12 cellular contexts compared by ENCODE assay signal in the genomic region with DNA sequence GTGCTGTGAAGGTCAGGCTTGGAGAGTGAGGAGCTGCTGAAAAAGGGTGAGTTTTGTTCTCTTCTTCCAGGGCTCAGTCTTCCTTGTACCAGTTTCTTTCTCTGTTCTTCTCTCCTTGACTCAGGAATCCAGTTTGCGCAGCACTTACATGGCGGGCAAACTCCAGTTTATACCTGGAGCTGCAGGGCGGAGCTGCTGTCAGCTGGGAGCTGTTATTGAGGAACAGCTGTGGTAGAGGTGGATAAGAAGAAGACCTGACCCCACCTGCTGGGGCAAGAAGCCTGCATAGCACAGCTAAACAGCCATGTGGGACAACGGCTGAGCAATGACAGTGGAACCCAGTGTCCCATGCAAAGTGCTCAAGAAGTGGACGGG. TPM values are rescaled to one million over a fixed set of nuclear protein-coding genes. Genes with fewer than 3 reads are reported as not detected.
A peak's percentile ranks its signal among the peaks of the same experiment; 100 is the strongest.
DNase-seq lines count a peak whose midpoint lies in the region; ATAC-seq, FAIRE-seq and TF ChIP-seq lines count a peak whose summit lies in the region.
"Had no signal": no experiment of that assay in that cellular context is flagged by ENCODE, and none has a peak within 500 bp of the region (broad histone marks: within the 10 kb centered on the region; RNA-seq: fewer than 3 reads in every experiment).

No MANE protein-coding gene starts in this region.

- TF ChIP-seq POLR2A in K562 (conservative IDR thresholded peaks at IDR 0.05) (no peak), testis (IDR thresholded peaks at IDR 0.05) (no peak)

- H3K4ac ChIP-seq in mesenchymal stem cell (ENCODE audit: low read depth in 1 of 2, low read length in 2 of 2): no peak overlapping the region

- H2AFZ ChIP-seq in K562 (ENCODE audit: low read depth, low read length) (no peak overlapping the region), mesenchymal stem cell (ENCODE audit: low read depth, low read length) (no peak overlapping the region)

- no peak overlapping the region for H2BK5ac ChIP-seq in mesenchymal stem cell (ENCODE audit: low read depth, low read length, poor library complexity, severe bottlenecking)

- H3K4me2 ChIP-seq in K562 (ENCODE audit: insufficient read depth, low read length) (no peak overlapping the region), mesenchymal stem cell (ENCODE audit: low read length, poor library complexity, severe bottlenecking) (no peak overlapping the region)

- H3K4me3 Mint-ChIP-seq in activated naive CD8-positive, alpha-beta T cell: no peak overlapping the region
- H3K4me3 Mint-ChIP-seq in activated naive CD8-positive, alpha-beta T cell treated with anti-CD3 and anti-CD28 coated beads, Interleukin-2, amount 50 U/mL, for 24 hours: no peak overlapping the region
- H3K4me3 Mint-ChIP-seq: activated CD4-positive, alpha-beta T cell treated with anti-CD3 and anti-CD28 coated beads, Interleukin-2, amount 10 ng/mL, durations not matched to agents 24 days and 14 days; activated T-helper 17 cell treated with anti-CD3 and anti-CD28 coated beads, Interleukin-2, amount 50 U/mL, for 72 hours had no signal

- no peak for TF ChIP-seq RAD21 in K562 (CRISPR knock-in tag; conservative IDR thresholded peaks at IDR 0.05 in 1 of 2, IDR thresholded peaks at IDR 0.05 in 1 of 2)

- no peaks in the 10 kb centered on the region for H3K27me3 ChIP-seq in K562 (ENCODE audit: control insufficient read depth in 2 of 2, insufficient read depth in 2 of 2, low read length in 2 of 2)
- no peaks in the 10 kb centered on the region for H3K27me3 ChIP-seq in mesenchymal stem cell (ENCODE audit: control insufficient read depth in 1 of 2, insufficient read depth in 1 of 2, low read length in 2 of 2)
- H3K27me3 ChIP-seq in testis: no peaks in the 10 kb centered on the region
- no peaks in the 10 kb centered on the region; the same call in 1 of the 2 replicates for H3K27me3 ChIP-seq in H7 (ENCODE audit: control insufficient read depth, insufficient read depth, low read length)

- H3K18ac ChIP-seq in mesenchymal stem cell (ENCODE audit: low read depth in 1 of 2, low read length in 2 of 2): no peak overlapping the region

- peak overlapping the region; percentile 6 for H3K27ac Mint-ChIP-seq in activated naive CD8-positive, alpha-beta T cell
- H3K27ac Mint-ChIP-seq in activated naive CD8-positive, alpha-beta T cell treated with anti-CD3 and anti-CD28 coated beads, Interleukin-2, amount 50 U/mL, for 24 hours: no peak overlapping the region
- H3K27ac Mint-ChIP-seq: activated T-helper 17 cell treated with anti-CD3 and anti-CD28 coated beads, Interleukin-2, amount 50 U/mL, for 72 hours had no signal

- no peak for ATAC-seq in activated naive CD8-positive, alpha-beta T cell treated with anti-CD3 and anti-CD28 coated beads, Interleukin-2, amount 50 U/mL, for 24 hours
- ATAC-seq in K562: peak; percentile 17; the same call in 2 of the 3 replicates
- ATAC-seq: activated T-helper 17 cell treated with anti-CD3 and anti-CD28 coated beads, Interleukin-2, amount 50 U/mL, for 72 hours had no signal

- H3K36me3 ChIP-seq in K562 (ENCODE audit: control insufficient read depth, insufficient read depth, low read length) (peaks cover 42% of the 10 kb centered on the region; the same call in 2 of the 3 replicates), mesenchymal stem cell (ENCODE audit: control insufficient read depth in 1 of 2, insufficient read depth in 2 of 2, low read depth in 1 of 2, low read length in 2 of 2) (peaks cover 0 to 2% of the 10 kb centered on the region in 2 experiments), testis (ENCODE audit: low read depth, missing control alignments) (no peaks in the 10 kb centered on the region), H7 (replicated peaks; ENCODE audit: control insufficient read depth, insufficient read depth, low read length) (0 out of 2 replicates have a peak, but pooled peaks cover 2% of the 10 kb centered on the region)

- peaks cover 13% of the 10 kb centered on the region; the same call in 1 of the 2 replicates for H4K20me1 ChIP-seq in K562 (replicated peaks; ENCODE audit: control insufficient read depth, insufficient read depth, low read length)

- CTCF ChIA-PET in K562 (lab: Yijun Ruan, JAX; ENCODE audit: low intra/inter-chr PET ratio): interaction anchor here (0.5 kb wide), 1 partner anchor 21 kb away, joined by 3 read pairs; no protein-coding TSS in a partner anchor

- TF ChIP-seq EP300 in K562 (IDR thresholded peaks at IDR 0.05; ENCODE audit: low read length): no peak

- peak overlapping the region in 1 of 2 experiments; percentile 69 for H2BK12ac ChIP-seq in mesenchymal stem cell (ENCODE audit: low read length in 2 of 2)

- no peak for DNase-seq in activated naive CD8-positive, alpha-beta T cell treated with anti-CD3 and anti-CD28 coated beads, Interleukin-2, amount 50 U/mL, for 24 hours
- DNase-seq in K562 (ENCODE audit: extremely low read depth in 1 of 4, low spot score in 3 of 4) (no peak), mesenchymal stem cell (no peak), testis (no peak), inferior parietal cortex (ENCODE audit: extremely low spot score) (no peak), H7 (no peak), superior temporal gyrus (ENCODE audit: extremely low spot score) (no peak)
- DNase-seq: activated CD4-positive, alpha-beta T cell treated with anti-CD3 and anti-CD28 coated beads, Interleukin-2, amount 10 ng/mL, durations not matched to agents 24 days and 14 days; DMS 273 treated with DMSO at 0.1 percent for 48 hours; OCI-M1 had no signal

- in situ Hi-C loops in K562 (cut with MboI): no loop called here

- no peaks in the 10 kb centered on the region for H3K9me3 ChIP-seq in K562 (replicated peaks; ENCODE audit: control insufficient read depth, insufficient read depth, low read depth, low read length)
- no peaks in the 10 kb centered on the region for H3K9me3 ChIP-seq in mesenchymal stem cell (ENCODE audit: control insufficient read depth, low read length)
- no peaks in the 10 kb centered on the region for H3K9me3 ChIP-seq in testis

- H3K27ac ChIP-seq in K562 (ENCODE audit: extremely low read depth, low read depth, low read length) (no peak overlapping the region), mesenchymal stem cell (ENCODE audit: low read length, poor library complexity, severe bottlenecking) (no peak overlapping the region), testis (peak overlapping the region; percentile 18 to 35)

- peak overlapping the region; percentile 45 for H4K8ac ChIP-seq in mesenchymal stem cell (ENCODE audit: low read length)

- peak overlapping the region in 1 of 2 experiments; percentile 5 for H3K14ac ChIP-seq in mesenchymal stem cell (ENCODE audit: low read length in 2 of 2)

- peak overlapping the region; percentile 12 for H2AK5ac ChIP-seq in mesenchymal stem cell (ENCODE audit: low read length, severe bottlenecking)

- H2BK15ac ChIP-seq in mesenchymal stem cell (ENCODE audit: low read depth, poor library complexity, severe bottlenecking): no peak overlapping the region

- peaks cover 90% of the 10 kb centered on the region for H3K79me2 ChIP-seq in K562 (ENCODE audit: control insufficient read depth, insufficient read depth, low read length)

- no peaks in the 10 kb centered on the region for H3K27me3 Mint-ChIP-seq in activated naive CD8-positive, alpha-beta T cell
- H3K27me3 Mint-ChIP-seq in activated naive CD8-positive, alpha-beta T cell treated with anti-CD3 and anti-CD28 coated beads, Interleukin-2, amount 50 U/mL, for 24 hours: no peaks in the 10 kb centered on the region
- H3K27me3 Mint-ChIP-seq: activated CD4-positive, alpha-beta T cell treated with anti-CD3 and anti-CD28 coated beads, Interleukin-2, amount 10 ng/mL, durations not matched to agents 24 days and 14 days; activated T-helper 17 cell treated with anti-CD3 and anti-CD28 coated beads, Interleukin-2, amount 50 U/mL, for 72 hours had no signal

- POLR2A ChIA-PET in K562 (lab: Yijun Ruan, JAX): interaction anchor here (0.8 to 1.6 kb wide), 3 partner anchors 9 to 32 kb away, joined by 3 to 8 read pairs (median 5); no protein-coding TSS in a partner anchor

- no peak overlapping the region for H3K4me3 ChIP-seq in K562
- H3K4me3 ChIP-seq in mesenchymal stem cell (ENCODE audit: insufficient read depth in 1 of 2, low read depth in 1 of 2, low read length in 2 of 2): peak overlapping the region in 1 of 2 experiments; percentile 6
- H3K4me3 ChIP-seq in testis: no peak overlapping the region
- H3K4me3 ChIP-seq in H7 (ENCODE audit: insufficient read depth, low read depth, low read length): no peak overlapping the region

- no peaks in the 10 kb centered on the region for H3K9me1 ChIP-seq in K562 (ENCODE audit: control insufficient read depth, insufficient read depth, low read length)

- H3K4me1 ChIP-seq in K562 (replicated peaks in 1 of 2; ENCODE audit: control insufficient read depth in 2 of 2, insufficient read depth in 2 of 2, low read length in 2 of 2) (peaks cover 34 to 43% of the 10 kb centered on the region in 2 experiments; a peak in 4 of 5 replicates), mesenchymal stem cell (ENCODE audit: control insufficient read depth, insufficient read depth, low read depth, low read length) (peaks cover 36% of the 10 kb centered on the region), testis (peaks cover 18% of the 10 kb centered on the region)

- intact Hi-C loops in K562 (cut with micrococcal nuclease): no loop called here
- intact Hi-C loops in testis (cut with DNase I; ENCODE audit: low total_unique reads): no loop called here

- peaks cover 27% of the 10 kb centered on the region for H3K79me1 ChIP-seq in mesenchymal stem cell (replicated peaks; ENCODE audit: low read length, poor library complexity, severe bottlenecking)

- no peaks in the 10 kb centered on the region for H3K9me3 Mint-ChIP-seq in activated naive CD8-positive, alpha-beta T cell (ENCODE audit: low read depth)
- H3K9me3 Mint-ChIP-seq in activated naive CD8-positive, alpha-beta T cell treated with anti-CD3 and anti-CD28 coated beads, Interleukin-2, amount 50 U/mL, for 24 hours: no peaks in the 10 kb centered on the region
- H3K9me3 Mint-ChIP-seq: activated CD4-positive, alpha-beta T cell treated with anti-CD3 and anti-CD28 coated beads, Interleukin-2, amount 10 ng/mL, durations not matched to agents 24 days and 14 days; activated T-helper 17 cell treated with anti-CD3 and anti-CD28 coated beads, Interleukin-2, amount 50 U/mL, for 72 hours had no signal

- H3K4me1 Mint-ChIP-seq in activated naive CD8-positive, alpha-beta T cell (ENCODE audit: low read depth): peaks cover 70% of the 10 kb centered on the region
- peaks cover 73% of the 10 kb centered on the region for H3K4me1 Mint-ChIP-seq in activated naive CD8-positive, alpha-beta T cell treated with anti-CD3 and anti-CD28 coated beads, Interleukin-2, amount 50 U/mL, for 24 hours

- no peak overlapping the region for H2BK120ac ChIP-seq in mesenchymal stem cell (ENCODE audit: low read depth, low read length)

- FAIRE-seq in K562 (lab: Jason Lieb, UNC): no peak

- H3K9ac ChIP-seq in K562 (ENCODE audit: insufficient read depth in 1 of 2, low read depth in 2 of 2, low read length in 2 of 2) (peak overlapping the region in 1 of 2 experiments; percentile 76; a peak in 1 of 4 replicates), mesenchymal stem cell (ENCODE audit: low read length) (peak overlapping the region; percentile 89)

- peaks cover 25% of the 10 kb centered on the region for H3K36me3 Mint-ChIP-seq in activated naive CD8-positive, alpha-beta T cell
- peaks cover 33% of the 10 kb centered on the region for H3K36me3 Mint-ChIP-seq in activated naive CD8-positive, alpha-beta T cell treated with anti-CD3 and anti-CD28 coated beads, Interleukin-2, amount 50 U/mL, for 24 hours (ENCODE audit: low read depth)

- TF ChIP-seq CTCF in K562 (IDR thresholded peaks at IDR 0.05 in 2 of 3, conservative IDR thresholded peaks at IDR 0.05 in 1 of 3; ENCODE audit: insufficient read depth in 2 of 3, low read depth in 1 of 3, low read length in 3 of 3) (no peak), testis (IDR thresholded peaks at IDR 0.05) (no peak)

- no TSS peak for BruUV-seq in K562 (replicated peaks; lab: Mats Ljungman, UMichigan)

- 66% methylated on average over 5 of the region's 5 CpGs for WGBS in K562 (ENCODE audit: insufficient coverage, low coverage, missing lambda C conversion rate)
- WGBS in mesenchymal stem cell: 84% methylated on average over 5 of the region's 5 CpGs
- 89 to 100% methylated on average over 5 of the region's 5 CpGs for WGBS in testis, 2 donors

- peak overlapping the region; percentile 70 for H4K91ac ChIP-seq in mesenchymal stem cell (ENCODE audit: low read length)

- peak overlapping the region in 1 of 2 experiments; percentile 56 for H3K23ac ChIP-seq in mesenchymal stem cell (ENCODE audit: low read length in 2 of 2)

RNA-seq across cellular contexts. Expression of a gene that starts 46.2 kb away (rescaled TPM):
- 96.1 and 131 TPM in 2 replicates for total RNA-seq in K562 (2011; cell fraction: chromatin; rRNA removed; ENCODE audit: low replicate concordance)
- total RNA-seq in K562 (2011; cell fraction: nucleolus; rRNA removed): 139 and 145 TPM in 2 replicates
- total RNA-seq in K562 (2011; cell fraction: nucleoplasm; rRNA removed): 159 and 198 TPM in 2 replicates
- total RNA-seq in K562 (2014; rRNA removed) (51.9 and 66.5 TPM in 2 replicates), K562 (2014; rRNA removed; fragmentation: Illumina TruSeq; extraction: Trizol) (33.3 and 34.6 TPM in 2 replicates), K562 (2015; rRNA removed; fragmentation: Illumina TruSeq; extraction: Trizol) (54.6 and 56.7 TPM in 2 replicates), K562 (2021) (98.2 and 106 TPM in 2 replicates), testis (100 to 1,000 TPM; 114 to 135 TPM)
- polyA plus RNA-seq in K562 (2011; rRNA removed) (37.2 and 41.8 TPM in 2 replicates), K562 (2014; fragmentation: Illumina TruSeq; extraction: Trizol) (58.5 and 67.9 TPM in 2 replicates), K562 (2014; fragmentation: Nextera tagmentation; extraction: Ambion mirVana) (1 to 10 TPM; 1.6 to 1.8 TPM), K562 (2014; rRNA removed) (66.9 and 67.9 TPM in 2 replicates), testis (ENCODE audit: insufficient read depth, low read depth, low replicate concordance) (63.0 TPM)
- polyA plus RNA-seq in K562 (2011; cell fraction: cytosol; rRNA removed): 53.2 and 59.2 TPM in 2 replicates
- 54.3 and 75.7 TPM in 2 replicates for polyA plus RNA-seq in K562 (2011; cell fraction: nucleus; rRNA removed)
- 75.0 and 88.5 TPM in 2 replicates for polyA plus RNA-seq in K562 (2012)
- 34.0 and 50.2 TPM in 2 replicates for polyA minus RNA-seq in K562 (2011; rRNA and poly(A)+ RNA removed)
- polyA minus RNA-seq in K562 (2011; cell fraction: cytosol; rRNA and poly(A)+ RNA removed): 40.9 and 44.3 TPM in 2 replicates
- 25.2 and 30.3 TPM in 2 replicates for polyA minus RNA-seq in K562 (2011; cell fraction: nucleus; rRNA and poly(A)+ RNA removed)
- polyA plus RNA-seq in mesenchymal stem cell (2013, experiment 1 of 2): 128 TPM
- polyA plus RNA-seq in mesenchymal stem cell (2013, experiment 2 of 2): 130 TPM
- 99.1 and 105 TPM in 2 replicates for total RNA-seq in H7 (2014; rRNA removed; shearing (Covaris generic))

Comparison
In these comparisons a context has a peak if more than half of its experiments do, and no peak if none do; other contexts are left out.
1. H3K27ac ChIP-seq: peak in testis (2 of 2); none in K562 (single experiment) and mesenchymal stem cell (single experiment).